8 cellular contexts compared by ENCODE assay signal in the genomic region with DNA sequence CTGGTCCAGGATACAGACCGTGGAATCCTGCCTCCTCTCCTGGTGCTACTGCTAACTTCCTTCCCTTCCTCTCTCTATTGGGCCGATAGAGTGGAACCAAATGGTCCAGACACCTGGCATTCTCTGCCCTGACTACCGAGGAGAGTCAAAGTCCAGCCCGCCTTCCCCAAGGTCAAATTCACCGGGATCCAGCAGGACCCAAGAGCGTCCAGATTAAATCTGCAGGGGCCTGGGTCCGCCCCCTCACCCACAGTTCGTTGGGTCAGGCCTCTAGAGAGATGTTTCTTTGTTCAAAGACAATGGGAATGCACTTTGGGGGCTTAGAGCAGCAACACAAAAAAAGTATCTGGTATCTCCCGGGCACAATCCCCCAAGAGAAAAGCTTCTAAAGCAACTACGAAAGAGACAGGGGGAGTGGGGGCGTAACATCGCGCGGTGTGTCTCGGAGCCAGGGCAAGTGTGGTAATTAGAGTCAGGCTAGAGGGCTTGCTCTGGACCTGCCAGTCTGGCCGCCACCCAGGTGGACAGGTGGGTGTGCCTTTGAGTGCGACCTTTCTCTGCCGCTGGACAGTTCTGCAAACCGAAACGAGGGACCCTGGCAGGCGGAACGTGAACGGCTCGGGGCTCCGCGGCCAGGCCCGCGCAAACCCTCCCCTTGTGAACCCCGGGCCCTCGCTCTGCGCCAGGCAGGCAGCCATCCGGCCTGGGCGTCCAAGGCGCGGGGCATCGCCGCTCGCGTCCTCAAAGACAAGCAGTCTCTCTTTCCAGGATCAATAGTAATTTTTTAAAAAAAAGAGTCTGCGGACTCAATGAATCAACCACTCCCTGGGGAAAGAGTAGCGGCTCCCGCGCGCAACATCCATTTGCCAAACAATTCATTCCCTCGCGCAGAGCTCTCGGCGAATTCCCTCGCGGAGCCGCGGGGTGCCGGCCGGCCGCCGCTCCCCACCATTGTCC. TPM values are rescaled to one million over a fixed set of nuclear protein-coding genes. Genes with fewer than 3 reads are reported as not detected.
DNase-seq lines count a peak whose midpoint lies in the region; ATAC-seq and TF ChIP-seq lines count a peak whose summit lies in the region.

No MANE protein-coding gene starts in this region.

- 1% methylated on average over 22 of the region's 56 CpGs; no CpG with 5 or more reads in 1 of the 2 experiments for WGBS in IMR-90 (ENCODE audit: extremely low coverage in 2 of 2, insufficient read length in 1 of 2), 2 experiments

- H4K8ac ChIP-seq in IMR-90 (ENCODE audit: low read depth in 2 of 2, low read length in 2 of 2) = no peak overlapping the region

- ATAC-seq in GM21529 (IDR thresholded peaks at IDR 0.05; ENCODE audit: unreplicated experiment) (peak; percentile 43), IMR-90 (ENCODE audit: low read depth) (peak; percentile 48)

- intact Hi-C loops in IMR-90 (cut with micrococcal nuclease) = loop anchor here (5.0 to 10.0 kb wide), 2 partner anchors 52 to 179 kb away; no protein-coding TSS in a partner anchor

- H2AFZ ChIP-seq in IMR-90 (replicated peaks; ENCODE audit: low read length, poor library complexity) = peak overlapping the region; percentile 97

- no peaks in the 10 kb centered on the region for H3K36me3 ChIP-seq in IMR-90 (ENCODE audit: control insufficient read depth, insufficient read depth, low read length)
- H3K36me3 ChIP-seq in effector memory CD4-positive, alpha-beta T cell (ENCODE audit: control insufficient read depth, insufficient read depth, low read length) = no peaks in the 10 kb centered on the region
- no peaks in the 10 kb centered on the region for H3K36me3 ChIP-seq in subcutaneous abdominal adipose tissue (ENCODE audit: control insufficient read depth in 5 of 5, insufficient read depth in 5 of 5, low read length in 5 of 5)

- H3K4me3 ChIP-seq in IMR-90 (ENCODE audit: insufficient read depth, low read depth, low read length) (peak overlapping the region; percentile 61), subcutaneous abdominal adipose tissue (ENCODE audit: low read depth in 1 of 5, low read length in 5 of 5) (peak overlapping the region; percentile 80 to 88 (median 85))
- H3K4me3 ChIP-seq in effector memory CD4-positive, alpha-beta T cell (ENCODE audit: insufficient read depth, low read depth, low read length, poor library complexity, severe bottlenecking) = peak overlapping the region; percentile 93

- peak overlapping the region; percentile 60 for H2AK9ac ChIP-seq in IMR-90 (replicated peaks; ENCODE audit: low read depth, low read length, poor library complexity)

- peaks cover 19% of the 10 kb centered on the region for H3K9me1 ChIP-seq in IMR-90 (ENCODE audit: insufficient read depth, low read length)

- CTCF ChIA-PET in IMR-90 (lab: Yijun Ruan, JAX) = no interaction called here

- no peak overlapping the region for H3K14ac ChIP-seq in IMR-90 (replicated peaks; ENCODE audit: low read depth, low read length)

- no peak overlapping the region for H3K18ac ChIP-seq in IMR-90 (ENCODE audit: low read depth, low read length)

- peaks cover 22 to 37% of the 10 kb centered on the region in 2 experiments; a peak in 3 of 4 replicates for H3K79me1 ChIP-seq in IMR-90 (ENCODE audit: low read depth in 1 of 2, low read length in 2 of 2)

- H3K27ac ChIP-seq in IMR-90 (ENCODE audit: insufficient read depth, low read length) = peak overlapping the region; percentile 3; the same call in 1 of the 2 replicates
- peak overlapping the region; percentile 78 for H3K27ac ChIP-seq in effector memory CD4-positive, alpha-beta T cell (ENCODE audit: insufficient read depth, low read length, poor library complexity, severe bottlenecking)
- H3K27ac ChIP-seq in subcutaneous abdominal adipose tissue (ENCODE audit: low read depth, low read length) = peak overlapping the region; percentile 88

- peaks cover 18% of the 10 kb centered on the region; the same call in 1 of the 2 replicates for H4K20me1 ChIP-seq in IMR-90 (ENCODE audit: insufficient read depth, low read length)

- peak overlapping the region; percentile 84 for H3K4me2 ChIP-seq in IMR-90 (ENCODE audit: low read depth, low read length)

- no peak for TF ChIP-seq POLR2A in IMR-90 (IDR thresholded peaks at IDR 0.05; ENCODE audit: low read depth, low read length)

- in situ Hi-C loops in IMR-90 (cut with MboI; ENCODE audit: low sequenced_read_pairs) = no loop called here

- no peak overlapping the region for H2BK20ac ChIP-seq in IMR-90 (ENCODE audit: low read depth, low read length)

- DNase-seq in D341Med (ENCODE audit: low spot score) (peak; percentile 72), IMR-90 (peak; percentile 15), midbrain (lab: John Stamatoyannopoulos, UW) (peak; percentile 25), NCI-H1694 (lab: John Stamatoyannopoulos, UW) (no peak)
- DNase-seq in activated CD4-positive, alpha-beta T cell treated with anti-CD3 and anti-CD28 coated beads for 4 hours = peak; percentile 13 to 28
- peak in 1 of 3 donors; percentile 13 for DNase-seq in effector memory CD4-positive, alpha-beta T cell

- no peak overlapping the region for H2BK120ac ChIP-seq in IMR-90 (ENCODE audit: low read depth, low read length)

- peaks cover 9% of the 10 kb centered on the region for H3K4me1 ChIP-seq in IMR-90 (ENCODE audit: control insufficient read depth, insufficient read depth, low read length)
- H3K4me1 ChIP-seq in effector memory CD4-positive, alpha-beta T cell (ENCODE audit: control insufficient read depth, insufficient read depth, low read length, poor library complexity, severe bottlenecking) = peaks cover 23% of the 10 kb centered on the region
- peaks cover 7 to 35% (median 25%) of the 10 kb centered on the region in 5 donors for H3K4me1 ChIP-seq in subcutaneous abdominal adipose tissue (ENCODE audit: control insufficient read depth in 5 of 5, insufficient read depth in 5 of 5, low read length in 5 of 5)

- TF ChIP-seq CTCF in IMR-90 (conservative IDR thresholded peaks at IDR 0.05; ENCODE audit: low read depth, low read length) = no peak

- H3K27me3 ChIP-seq in IMR-90 (ENCODE audit: control insufficient read depth, insufficient read depth, low read length) (no peaks in the 10 kb centered on the region), subcutaneous abdominal adipose tissue (ENCODE audit: control insufficient read depth in 5 of 5, insufficient read depth in 4 of 5, low read length in 5 of 5) (no peaks in the 10 kb centered on the region)
- H3K27me3 ChIP-seq in effector memory CD4-positive, alpha-beta T cell (replicated peaks; ENCODE audit: control insufficient read depth, insufficient read depth, low read length, poor library complexity, severe bottlenecking) = no peaks in the 10 kb centered on the region

- TF ChIP-seq RAD21 in IMR-90 (IDR thresholded peaks at IDR 0.05; ENCODE audit: low read length) = no peak

- H3K9ac ChIP-seq in IMR-90 (ENCODE audit: low read depth, low read length) (peak overlapping the region; percentile 52), subcutaneous abdominal adipose tissue (ENCODE audit: low read length in 5 of 5) (peak overlapping the region; percentile 78 to 86 (median 83))

- no TSS peak for BruUV-seq in IMR-90 (replicated peaks; lab: Mats Ljungman, UMichigan)

- H3K9me3 ChIP-seq in IMR-90 (ENCODE audit: control insufficient read depth, insufficient read depth, low read length) = no peaks in the 10 kb centered on the region
- no peaks in the 10 kb centered on the region for H3K9me3 ChIP-seq in effector memory CD4-positive, alpha-beta T cell (ENCODE audit: control insufficient read depth, low read length)
- no peaks in the 10 kb centered on the region for H3K9me3 ChIP-seq in subcutaneous abdominal adipose tissue (ENCODE audit: control insufficient read depth in 5 of 5, low read length in 5 of 5)

- no peak overlapping the region for H2BK15ac ChIP-seq in IMR-90 (ENCODE audit: low read depth, low read length)

- no peak overlapping the region for H4K5ac ChIP-seq in IMR-90 (ENCODE audit: low read depth, low read length)

- POLR2A ChIA-PET in IMR-90 (lab: Charles Lee; ENCODE audit: unreplicated experiment) = no interaction called here

- peak overlapping the region; percentile 58 for H3K23ac ChIP-seq in IMR-90 (ENCODE audit: low read depth, low read length)

- no peak overlapping the region for H4K91ac ChIP-seq in IMR-90 (ENCODE audit: insufficient read depth, low read depth, low read length)

- no peak overlapping the region for H2BK5ac ChIP-seq in IMR-90 (ENCODE audit: low read depth, low read length, poor library complexity, severe bottlenecking)

- no peak overlapping the region for H2AK5ac ChIP-seq in IMR-90 (ENCODE audit: low read depth, low read length)

- peak overlapping the region; percentile 32; the same call in 1 of the 2 replicates for H3K56ac ChIP-seq in IMR-90 (ENCODE audit: extremely low read depth, insufficient read depth, low read length)

- H3K4ac ChIP-seq in IMR-90 (ENCODE audit: low read depth, low read length) = no peak overlapping the region

- dilution Hi-C loops in IMR-90 (cut with HindIII; ENCODE audit: low sequenced_read_pairs, unreplicated experiment) = no loop called here

TF ChIP-seq in IMR-90, 13 proteins besides CTCF, POLR2A, EP300 and RAD21:
- TF ChIP-seq RCOR1 (IDR thresholded peaks at IDR 0.05; ENCODE audit: insufficient replicate concordance, low read length) (no peak), FOS (IDR thresholded peaks at IDR 0.05; ENCODE audit: low read depth, low read length) (no peak), MAZ (IDR thresholded peaks at IDR 0.05; ENCODE audit: borderline replicate concordance, low read depth, low read length) (peak; percentile 12; the same call in 1 of the 2 replicates), SMC3 (IDR thresholded peaks at IDR 0.05; ENCODE audit: low read depth, low read length) (no peak), MAFK (IDR thresholded peaks at IDR 0.05; ENCODE audit: low read depth, low read length) (no peak)
- TF ChIP-seq, protein P1, sequence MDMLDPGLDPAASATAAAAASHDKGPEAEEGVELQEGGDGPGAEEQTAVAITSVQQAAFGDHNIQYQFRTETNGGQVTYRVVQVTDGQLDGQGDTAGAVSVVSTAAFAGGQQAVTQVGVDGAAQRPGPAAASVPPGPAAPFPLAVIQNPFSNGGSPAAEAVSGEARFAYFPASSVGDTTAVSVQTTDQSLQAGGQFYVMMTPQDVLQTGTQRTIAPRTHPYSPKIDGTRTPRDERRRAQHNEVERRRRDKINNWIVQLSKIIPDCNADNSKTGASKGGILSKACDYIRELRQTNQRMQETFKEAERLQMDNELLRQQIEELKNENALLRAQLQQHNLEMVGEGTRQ (IDR thresholded peaks at IDR 0.05; ENCODE audit: low read depth, low read length) = no peak

RNA-seq across cellular contexts. Expression of a gene that starts 0.8 kb away (rescaled TPM):
- 2.7 and 2.8 TPM in 2 replicates for total RNA-seq in IMR-90 (2012; rRNA removed)
- 5.6 and 6.6 TPM in 2 replicates for polyA plus RNA-seq in IMR-90 (2012; rRNA removed)
- polyA plus RNA-seq in IMR-90 (2012; cell fraction: cytosol; rRNA removed) = 2.8 and 5.4 TPM in 2 replicates
- polyA plus RNA-seq in IMR-90 (2012; cell fraction: nucleus; rRNA removed; ENCODE audit: low replicate concordance) = 6.6 and 15.9 TPM in 2 replicates

Comparison
In these comparisons a context has a peak if more than half of its experiments do, and no peak if none do; other contexts are left out.
1. H3K27ac ChIP-seq: peak in every context shown above with its lines; median percentile 88 in subcutaneous abdominal adipose tissue; 78 in effector memory CD4-positive, alpha-beta T cell; 3 in IMR-90.